4 cellular contexts compared by ENCODE assay signal in the genomic region with DNA sequence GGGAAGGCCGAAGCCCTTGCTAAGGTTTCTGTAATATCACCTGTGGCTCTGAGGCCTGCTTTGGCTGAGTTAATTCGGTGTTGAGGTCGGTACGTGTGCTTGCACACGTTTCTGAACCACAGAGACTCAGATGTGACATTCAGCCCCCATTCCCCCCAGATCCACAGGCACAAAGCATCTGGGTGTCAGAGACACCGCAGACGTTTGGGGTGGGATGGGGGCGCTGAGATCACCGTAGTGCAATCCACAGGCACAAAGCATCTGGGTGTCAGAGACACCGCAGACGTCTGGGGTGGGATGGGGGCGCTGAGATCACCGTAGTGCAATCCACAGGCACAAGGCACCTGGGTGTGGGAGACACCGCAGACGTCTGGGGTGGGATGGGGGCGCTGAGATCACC. TPM values are rescaled to one million over a fixed set of nuclear protein-coding genes. Genes with fewer than 3 reads are reported as not detected.
"Had no signal": no experiment of that assay in that cellular context is flagged by ENCODE, and none has a peak within 500 bp of the region (broad histone marks: within the 10 kb centered on the region; RNA-seq: fewer than 3 reads in every experiment).

No MANE protein-coding gene starts in this region.

RNA-seq across cellular contexts. Expression of gene DOC2B, which starts 19.8 kb away (rescaled TPM):
- total RNA-seq: fibroblast of lung, fibroblast of villous mesenchyme, foreskin keratinocyte had no signal
- polyA plus RNA-seq: fibroblast of lung, foreskin keratinocyte, immature natural killer cell had no signal
